20 cellular contexts compared by ENCODE assay signal in genomic region chr12:65993173-65993572, GRCh38.
"Had no signal": no experiment of that assay in that cellular context is flagged by ENCODE, and none has a peak within 500 bp of the region (broad histone marks: within the 10 kb centered on the region; RNA-seq: fewer than 3 reads in every experiment).

No MANE protein-coding gene starts in this region.

- DNase-seq: Karpas-422, KG1, MG63, NCI-H1092, NCI-H1105 treated with DMSO at 0.1 percent for 48 hours, NCI-H1417 treated with DMSO at 0.1 percent for 48 hours, NCI-H146, NCI-H1694 treated with DMSO at 0.1 percent for 48 hours, NCI-H1930, NCI-H2081, NCI-H2107, NCI-H2227 treated with DMSO at 0.1 percent for 48 hours, NCI-H524, NCI-H526 treated with DMSO at 0.1 percent for 48 hours, NCI-H748 treated with DMSO at 0.1 percent for 48 hours, Right ventricle myocardium superior, RPMI8226, SIG-M5 had no signal

- H3K9me3 ChIP-seq: MG63, SJSA1 had no signal

- H3K27me3 ChIP-seq: SJSA1 had no signal

- H3K4me3 ChIP-seq: MG63, SJSA1, SK-N-MC had no signal

- H3K4me1 ChIP-seq: SJSA1 had no signal

- H3K36me3 ChIP-seq: MG63, SJSA1 had no signal

- H3K27ac ChIP-seq: SJSA1, SK-N-MC had no signal
